In the genomic region with DNA sequence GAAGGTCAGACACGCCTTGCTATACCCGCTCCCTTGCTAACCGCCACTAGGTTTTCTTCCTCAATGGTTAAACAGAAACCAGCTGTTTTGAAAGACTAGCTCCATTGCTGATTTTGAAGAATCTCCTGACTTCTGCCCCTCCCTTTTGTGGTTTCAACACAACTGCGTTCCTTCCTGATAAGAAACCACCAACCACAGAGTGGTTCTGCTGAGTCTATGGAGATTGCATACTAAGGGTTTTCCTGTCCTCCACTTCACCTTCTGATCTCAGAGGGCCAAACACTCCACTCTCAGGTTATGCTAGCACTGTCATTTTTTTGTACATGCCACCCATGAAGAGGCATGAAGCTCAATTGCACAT, we compare ENCODE assay signal across 1 cellular context.
TF ChIP-seq lines count a peak whose summit lies in the region.

No MANE protein-coding gene starts in this region.

TF ChIP-seq in K562, 482 proteins besides CTCF, POLR2A, EP300 and RAD21 (continued from another document and continues in another):
- TF ChIP-seq, protein P1, sequence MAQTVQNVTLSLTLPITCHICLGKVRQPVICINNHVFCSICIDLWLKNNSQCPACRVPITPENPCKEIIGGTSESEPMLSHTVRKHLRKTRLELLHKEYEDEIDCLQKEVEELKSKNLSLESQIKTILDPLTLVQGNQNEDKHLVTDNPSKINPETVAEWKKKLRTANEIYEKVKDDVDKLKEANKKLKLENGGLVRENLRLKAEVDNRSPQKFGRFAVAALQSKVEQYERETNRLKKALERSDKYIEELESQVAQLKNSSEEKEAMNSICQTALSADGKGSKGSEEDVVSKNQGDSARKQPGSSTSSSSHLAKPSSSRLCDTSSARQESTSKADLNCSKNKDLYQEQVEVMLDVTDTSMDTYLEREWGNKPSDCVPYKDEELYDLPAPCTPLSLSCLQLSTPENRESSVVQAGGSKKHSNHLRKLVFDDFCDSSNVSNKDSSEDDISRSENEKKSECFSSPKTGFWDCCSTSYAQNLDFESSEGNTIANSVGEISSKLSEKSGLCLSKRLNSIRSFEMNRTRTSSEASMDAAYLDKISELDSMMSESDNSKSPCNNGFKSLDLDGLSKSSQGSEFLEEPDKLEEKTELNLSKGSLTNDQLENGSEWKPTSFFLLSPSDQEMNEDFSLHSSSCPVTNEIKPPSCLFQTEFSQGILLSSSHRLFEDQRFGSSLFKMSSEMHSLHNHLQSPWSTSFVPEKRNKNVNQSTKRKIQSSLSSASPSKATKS (CRISPR knock-in tag; IDR thresholded peaks at IDR 0.05), result no peak
- peak; percentile 62; the same call in 1 of the 2 replicates for TF ChIP-seq GABPB1 (CRISPR knock-in tag; IDR thresholded peaks at IDR 0.05)
- TF ChIP-seq HEY1 (CRISPR knock-in tag; IDR thresholded peaks at IDR 0.05; ENCODE audit: borderline replicate concordance), result peak; percentile 74; the same call in 1 of the 2 replicates
- peak; percentile 77 for TF ChIP-seq MEIS2 (IDR thresholded peaks at IDR 0.05; ENCODE audit: partially characterized antibody)
- peak; percentile 83 for TF ChIP-seq ZEB2 (IDR thresholded peaks at IDR 0.05)
- peak; percentile 90 for TF ChIP-seq ZNF316 (IDR thresholded peaks at IDR 0.05)
- no peak for TF ChIP-seq NFYB (IDR thresholded peaks at IDR 0.05; ENCODE audit: extremely low read depth, insufficient read length)
- TF ChIP-seq, protein P2, sequence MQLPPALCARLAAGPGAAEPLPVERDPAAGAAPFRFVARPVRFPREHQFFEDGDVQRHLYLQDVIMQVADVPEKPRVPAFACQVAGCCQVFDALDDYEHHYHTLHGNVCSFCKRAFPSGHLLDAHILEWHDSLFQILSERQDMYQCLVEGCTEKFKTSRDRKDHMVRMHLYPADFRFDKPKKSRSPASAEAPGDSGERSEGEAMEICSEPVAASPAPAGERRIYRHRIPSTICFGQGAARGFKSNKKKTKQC (CRISPR knock-in tag; IDR thresholded peaks at IDR 0.05), result no peak
- no peak for TF ChIP-seq ZNF134 (CRISPR knock-in tag; conservative IDR thresholded peaks at IDR 0.05)
- no peak for TF ChIP-seq PHF21A (IDR thresholded peaks at IDR 0.05; ENCODE audit: borderline replicate concordance, low read depth)
- TF ChIP-seq CREBBP (IDR thresholded peaks at IDR 0.05; ENCODE audit: low read depth, low read length), result no peak
- TF ChIP-seq MTF1 (CRISPR knock-in tag; IDR thresholded peaks at IDR 0.05; ENCODE audit: borderline replicate concordance), result no peak
- 0 out of 2 replicates have a peak, but pooled peaks have one; percentile 50 for TF ChIP-seq MEF2D (tag; conservative IDR thresholded peaks at IDR 0.05; ENCODE audit: low read depth)
- no peak for TF ChIP-seq ZNF143 (CRISPR knock-in tag; IDR thresholded peaks at IDR 0.05)
- TF ChIP-seq CC2D1A (IDR thresholded peaks at IDR 0.05), result no peak
- no peak for TF ChIP-seq KAT2B (IDR thresholded peaks at IDR 0.05; ENCODE audit: low read depth, low read length)
- no peak for TF ChIP-seq XRCC3 (IDR thresholded peaks at IDR 0.05)
- TF ChIP-seq, protein P3, sequence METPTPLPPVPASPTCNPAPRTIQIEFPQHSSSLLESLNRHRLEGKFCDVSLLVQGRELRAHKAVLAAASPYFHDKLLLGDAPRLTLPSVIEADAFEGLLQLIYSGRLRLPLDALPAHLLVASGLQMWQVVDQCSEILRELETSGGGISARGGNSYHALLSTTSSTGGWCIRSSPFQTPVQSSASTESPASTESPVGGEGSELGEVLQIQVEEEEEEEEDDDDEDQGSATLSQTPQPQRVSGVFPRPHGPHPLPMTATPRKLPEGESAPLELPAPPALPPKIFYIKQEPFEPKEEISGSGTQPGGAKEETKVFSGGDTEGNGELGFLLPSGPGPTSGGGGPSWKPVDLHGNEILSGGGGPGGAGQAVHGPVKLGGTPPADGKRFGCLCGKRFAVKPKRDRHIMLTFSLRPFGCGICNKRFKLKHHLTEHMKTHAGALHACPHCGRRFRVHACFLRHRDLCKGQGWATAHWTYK (CRISPR knock-in tag; IDR thresholded peaks at IDR 0.05), result no peak
- no peak for TF ChIP-seq E2F3 (CRISPR knock-in tag; IDR thresholded peaks at IDR 0.05)
- TF ChIP-seq, protein P4, sequence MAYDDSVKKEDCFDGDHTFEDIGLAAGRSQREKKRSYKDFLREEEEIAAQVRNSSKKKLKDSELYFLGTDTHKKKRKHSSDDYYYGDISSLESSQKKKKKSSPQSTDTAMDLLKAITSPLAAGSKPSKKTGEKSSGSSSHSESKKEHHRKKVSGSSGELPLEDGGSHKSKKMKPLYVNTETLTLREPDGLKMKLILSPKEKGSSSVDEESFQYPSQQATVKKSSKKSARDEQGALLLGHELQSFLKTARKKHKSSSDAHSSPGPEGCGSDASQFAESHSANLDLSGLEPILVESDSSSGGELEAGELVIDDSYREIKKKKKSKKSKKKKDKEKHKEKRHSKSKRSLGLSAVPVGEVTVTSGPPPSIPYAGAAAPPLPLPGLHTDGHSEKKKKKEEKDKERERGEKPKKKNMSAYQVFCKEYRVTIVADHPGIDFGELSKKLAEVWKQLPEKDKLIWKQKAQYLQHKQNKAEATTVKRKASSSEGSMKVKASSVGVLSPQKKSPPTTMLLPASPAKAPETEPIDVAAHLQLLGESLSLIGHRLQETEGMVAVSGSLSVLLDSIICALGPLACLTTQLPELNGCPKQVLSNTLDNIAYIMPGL (CRISPR knock-in tag; IDR thresholded peaks at IDR 0.05), result no peak
- no peak for TF ChIP-seq ZNF146 (CRISPR knock-in tag; IDR thresholded peaks at IDR 0.05; ENCODE audit: unreplicated experiment)
- TF ChIP-seq ZFX (CRISPR knock-in tag; IDR thresholded peaks at IDR 0.05), result no peak
- no peak for TF ChIP-seq GTF2A2 (tag; IDR thresholded peaks at IDR 0.05)
- no peak for TF ChIP-seq ZSCAN29 (IDR thresholded peaks at IDR 0.05)
- TF ChIP-seq, protein P5, sequence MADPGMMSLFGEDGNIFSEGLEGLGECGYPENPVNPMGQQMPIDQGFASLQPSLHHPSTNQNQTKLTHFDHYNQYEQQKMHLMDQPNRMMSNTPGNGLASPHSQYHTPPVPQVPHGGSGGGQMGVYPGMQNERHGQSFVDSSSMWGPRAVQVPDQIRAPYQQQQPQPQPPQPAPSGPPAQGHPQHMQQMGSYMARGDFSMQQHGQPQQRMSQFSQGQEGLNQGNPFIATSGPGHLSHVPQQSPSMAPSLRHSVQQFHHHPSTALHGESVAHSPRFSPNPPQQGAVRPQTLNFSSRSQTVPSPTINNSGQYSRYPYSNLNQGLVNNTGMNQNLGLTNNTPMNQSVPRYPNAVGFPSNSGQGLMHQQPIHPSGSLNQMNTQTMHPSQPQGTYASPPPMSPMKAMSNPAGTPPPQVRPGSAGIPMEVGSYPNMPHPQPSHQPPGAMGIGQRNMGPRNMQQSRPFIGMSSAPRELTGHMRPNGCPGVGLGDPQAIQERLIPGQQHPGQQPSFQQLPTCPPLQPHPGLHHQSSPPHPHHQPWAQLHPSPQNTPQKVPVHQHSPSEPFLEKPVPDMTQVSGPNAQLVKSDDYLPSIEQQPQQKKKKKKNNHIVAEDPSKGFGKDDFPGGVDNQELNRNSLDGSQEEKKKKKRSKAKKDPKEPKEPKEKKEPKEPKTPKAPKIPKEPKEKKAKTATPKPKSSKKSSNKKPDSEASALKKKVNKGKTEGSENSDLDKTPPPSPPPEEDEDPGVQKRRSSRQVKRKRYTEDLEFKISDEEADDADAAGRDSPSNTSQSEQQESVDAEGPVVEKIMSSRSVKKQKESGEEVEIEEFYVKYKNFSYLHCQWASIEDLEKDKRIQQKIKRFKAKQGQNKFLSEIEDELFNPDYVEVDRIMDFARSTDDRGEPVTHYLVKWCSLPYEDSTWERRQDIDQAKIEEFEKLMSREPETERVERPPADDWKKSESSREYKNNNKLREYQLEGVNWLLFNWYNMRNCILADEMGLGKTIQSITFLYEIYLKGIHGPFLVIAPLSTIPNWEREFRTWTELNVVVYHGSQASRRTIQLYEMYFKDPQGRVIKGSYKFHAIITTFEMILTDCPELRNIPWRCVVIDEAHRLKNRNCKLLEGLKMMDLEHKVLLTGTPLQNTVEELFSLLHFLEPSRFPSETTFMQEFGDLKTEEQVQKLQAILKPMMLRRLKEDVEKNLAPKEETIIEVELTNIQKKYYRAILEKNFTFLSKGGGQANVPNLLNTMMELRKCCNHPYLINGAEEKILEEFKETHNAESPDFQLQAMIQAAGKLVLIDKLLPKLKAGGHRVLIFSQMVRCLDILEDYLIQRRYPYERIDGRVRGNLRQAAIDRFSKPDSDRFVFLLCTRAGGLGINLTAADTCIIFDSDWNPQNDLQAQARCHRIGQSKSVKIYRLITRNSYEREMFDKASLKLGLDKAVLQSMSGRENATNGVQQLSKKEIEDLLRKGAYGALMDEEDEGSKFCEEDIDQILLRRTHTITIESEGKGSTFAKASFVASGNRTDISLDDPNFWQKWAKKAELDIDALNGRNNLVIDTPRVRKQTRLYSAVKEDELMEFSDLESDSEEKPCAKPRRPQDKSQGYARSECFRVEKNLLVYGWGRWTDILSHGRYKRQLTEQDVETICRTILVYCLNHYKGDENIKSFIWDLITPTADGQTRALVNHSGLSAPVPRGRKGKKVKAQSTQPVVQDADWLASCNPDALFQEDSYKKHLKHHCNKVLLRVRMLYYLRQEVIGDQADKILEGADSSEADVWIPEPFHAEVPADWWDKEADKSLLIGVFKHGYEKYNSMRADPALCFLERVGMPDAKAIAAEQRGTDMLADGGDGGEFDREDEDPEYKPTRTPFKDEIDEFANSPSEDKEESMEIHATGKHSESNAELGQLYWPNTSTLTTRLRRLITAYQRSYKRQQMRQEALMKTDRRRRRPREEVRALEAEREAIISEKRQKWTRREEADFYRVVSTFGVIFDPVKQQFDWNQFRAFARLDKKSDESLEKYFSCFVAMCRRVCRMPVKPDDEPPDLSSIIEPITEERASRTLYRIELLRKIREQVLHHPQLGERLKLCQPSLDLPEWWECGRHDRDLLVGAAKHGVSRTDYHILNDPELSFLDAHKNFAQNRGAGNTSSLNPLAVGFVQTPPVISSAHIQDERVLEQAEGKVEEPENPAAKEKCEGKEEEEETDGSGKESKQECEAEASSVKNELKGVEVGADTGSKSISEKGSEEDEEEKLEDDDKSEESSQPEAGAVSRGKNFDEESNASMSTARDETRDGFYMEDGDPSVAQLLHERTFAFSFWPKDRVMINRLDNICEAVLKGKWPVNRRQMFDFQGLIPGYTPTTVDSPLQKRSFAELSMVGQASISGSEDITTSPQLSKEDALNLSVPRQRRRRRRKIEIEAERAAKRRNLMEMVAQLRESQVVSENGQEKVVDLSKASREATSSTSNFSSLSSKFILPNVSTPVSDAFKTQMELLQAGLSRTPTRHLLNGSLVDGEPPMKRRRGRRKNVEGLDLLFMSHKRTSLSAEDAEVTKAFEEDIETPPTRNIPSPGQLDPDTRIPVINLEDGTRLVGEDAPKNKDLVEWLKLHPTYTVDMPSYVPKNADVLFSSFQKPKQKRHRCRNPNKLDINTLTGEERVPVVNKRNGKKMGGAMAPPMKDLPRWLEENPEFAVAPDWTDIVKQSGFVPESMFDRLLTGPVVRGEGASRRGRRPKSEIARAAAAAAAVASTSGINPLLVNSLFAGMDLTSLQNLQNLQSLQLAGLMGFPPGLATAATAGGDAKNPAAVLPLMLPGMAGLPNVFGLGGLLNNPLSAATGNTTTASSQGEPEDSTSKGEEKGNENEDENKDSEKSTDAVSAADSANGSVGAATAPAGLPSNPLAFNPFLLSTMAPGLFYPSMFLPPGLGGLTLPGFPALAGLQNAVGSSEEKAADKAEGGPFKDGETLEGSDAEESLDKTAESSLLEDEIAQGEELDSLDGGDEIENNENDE (IDR thresholded peaks at IDR 0.05; ENCODE audit: low read depth, low read length), result no peak
- 0 out of 3 replicates have a peak, but pooled peaks of 1 of the 2 experiments have one; percentile 74 for TF ChIP-seq CBX3 (IDR thresholded peaks at IDR 0.05; ENCODE audit: borderline replicate concordance in 1 of 2, low read length in 2 of 2)
- no peak for TF ChIP-seq RFX1 (IDR thresholded peaks at IDR 0.05)
- TF ChIP-seq SRSF7 (optimal IDR thresholded peaks at IDR 0.05; ENCODE audit: low read depth, low read length), result no peak
- TF ChIP-seq L3MBTL2 (IDR thresholded peaks at IDR 0.05), result peak; percentile 73
- no peak for TF ChIP-seq HOXB6 (CRISPR knock-in tag; IDR thresholded peaks at IDR 0.05; ENCODE audit: borderline replicate concordance)
- 0 out of 2 replicates have a peak, but pooled peaks have one; percentile 55 for TF ChIP-seq ZNF644 (tag; IDR thresholded peaks at IDR 0.05; ENCODE audit: low read depth)
- TF ChIP-seq ZNF707 (CRISPR knock-in tag; conservative IDR thresholded peaks at IDR 0.05), result no peak
- no peak for TF ChIP-seq NR4A1 (CRISPR knock-in tag; IDR thresholded peaks at IDR 0.05)
- TF ChIP-seq NR4A1 (tag; IDR thresholded peaks at IDR 0.05), result peak; percentile 67; the same call in 1 of the 2 replicates
- no peak for TF ChIP-seq FOXA3 (CRISPR knock-in tag; conservative IDR thresholded peaks at IDR 0.05 in 1 of 2, IDR thresholded peaks at IDR 0.05 in 1 of 2)
- TF ChIP-seq, protein P6, sequence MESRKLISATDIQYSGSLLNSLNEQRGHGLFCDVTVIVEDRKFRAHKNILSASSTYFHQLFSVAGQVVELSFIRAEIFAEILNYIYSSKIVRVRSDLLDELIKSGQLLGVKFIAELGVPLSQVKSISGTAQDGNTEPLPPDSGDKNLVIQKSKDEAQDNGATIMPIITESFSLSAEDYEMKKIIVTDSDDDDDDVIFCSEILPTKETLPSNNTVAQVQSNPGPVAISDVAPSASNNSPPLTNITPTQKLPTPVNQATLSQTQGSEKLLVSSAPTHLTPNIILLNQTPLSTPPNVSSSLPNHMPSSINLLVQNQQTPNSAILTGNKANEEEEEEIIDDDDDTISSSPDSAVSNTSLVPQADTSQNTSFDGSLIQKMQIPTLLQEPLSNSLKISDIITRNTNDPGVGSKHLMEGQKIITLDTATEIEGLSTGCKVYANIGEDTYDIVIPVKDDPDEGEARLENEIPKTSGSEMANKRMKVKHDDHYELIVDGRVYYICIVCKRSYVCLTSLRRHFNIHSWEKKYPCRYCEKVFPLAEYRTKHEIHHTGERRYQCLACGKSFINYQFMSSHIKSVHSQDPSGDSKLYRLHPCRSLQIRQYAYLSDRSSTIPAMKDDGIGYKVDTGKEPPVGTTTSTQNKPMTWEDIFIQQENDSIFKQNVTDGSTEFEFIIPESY (CRISPR knock-in tag; IDR thresholded peaks at IDR 0.05), result no peak
- peak; percentile 100 for TF ChIP-seq ESRRA (IDR thresholded peaks at IDR 0.05; ENCODE audit: borderline replicate concordance, low read depth)
- TF ChIP-seq PHF20 (IDR thresholded peaks at IDR 0.05; ENCODE audit: partially characterized antibody), result no peak
- TF ChIP-seq HCFC1 (IDR thresholded peaks at IDR 0.05; ENCODE audit: low read depth, low read length), result no peak
